ENCODE assay signal across 1 cellular context in genomic region chr3:194572131-194572789, GRCh38.
TF ChIP-seq lines count a peak whose summit lies in the region.

No MANE protein-coding gene starts in this region.

TF ChIP-seq in K562, 482 proteins besides CTCF, POLR2A, EP300 and RAD21 (continued from another document and continues in another):
- peak in 1 of 2 experiments; percentile 86 for TF ChIP-seq AFF1 (IDR thresholded peaks at IDR 0.05; ENCODE audit: low read depth in 1 of 2, partially characterized antibody in 2 of 2)
- TF ChIP-seq TEAD1 (CRISPR knock-in tag; IDR thresholded peaks at IDR 0.05): peak; percentile 49 to 87; a peak in 2 of 4 replicates
- TF ChIP-seq HES1 (IDR thresholded peaks at IDR 0.05; ENCODE audit: low read depth): peak; percentile 95
- TF ChIP-seq ZNF583 (CRISPR knock-in tag; IDR thresholded peaks at IDR 0.05): peak; percentile 48
- TF ChIP-seq MGA (IDR thresholded peaks at IDR 0.05): peak; percentile 90
- peak; percentile 82 for TF ChIP-seq CEBPB (tag; IDR thresholded peaks at IDR 0.05)
- no peak for TF ChIP-seq ZNF274 (IDR thresholded peaks at IDR 0.05; ENCODE audit: borderline replicate concordance, low read depth, low read length)
- peak in 1 of 2 experiments; percentile 100; a peak in 2 of 4 replicates for TF ChIP-seq ZNF318 (IDR thresholded peaks at IDR 0.05; ENCODE audit: borderline replicate concordance in 1 of 2, low read depth in 1 of 2)
- no peak for TF ChIP-seq ZNF436 (CRISPR knock-in tag; IDR thresholded peaks at IDR 0.05)
- no peak for TF ChIP-seq POLR2H (tag; IDR thresholded peaks at IDR 0.05; ENCODE audit: low read depth)
- no peak for TF ChIP-seq NCOA6 (IDR thresholded peaks at IDR 0.05)
- peak; percentile 81 for TF ChIP-seq ZNF592 (IDR thresholded peaks at IDR 0.05)
- no peak for TF ChIP-seq ATF1 (CRISPR knock-in tag; IDR thresholded peaks at IDR 0.05)
- TF ChIP-seq ATF1 (tag; IDR thresholded peaks at IDR 0.05): peak; percentile 85
- TF ChIP-seq TARDBP (IDR thresholded peaks at IDR 0.05): peak; percentile 78; the same call in 1 of the 2 replicates
- TF ChIP-seq SRSF1 (IDR thresholded peaks at IDR 0.05; ENCODE audit: low read depth, low read length): no peak
- no peak for TF ChIP-seq NCOA4 (IDR thresholded peaks at IDR 0.05; ENCODE audit: partially characterized antibody)
- no peak for TF ChIP-seq DNMT1 (IDR thresholded peaks at IDR 0.05)
- no peak for TF ChIP-seq ZNF174 (CRISPR knock-in tag; IDR thresholded peaks at IDR 0.05)
- peak; percentile 98 for TF ChIP-seq JUN (IDR thresholded peaks at IDR 0.05; ENCODE audit: borderline replicate concordance, low read depth, low read length)
- peak; percentile 90; the same call in 1 of the 2 replicates for TF ChIP-seq JUN (CRISPR knock-in tag; IDR thresholded peaks at IDR 0.05; ENCODE audit: borderline replicate concordance)
- no peak for TF ChIP-seq KAT8 (IDR thresholded peaks at IDR 0.05; ENCODE audit: low read depth)
